ENCODE assay signal across 1 cellular context in the genomic region with DNA sequence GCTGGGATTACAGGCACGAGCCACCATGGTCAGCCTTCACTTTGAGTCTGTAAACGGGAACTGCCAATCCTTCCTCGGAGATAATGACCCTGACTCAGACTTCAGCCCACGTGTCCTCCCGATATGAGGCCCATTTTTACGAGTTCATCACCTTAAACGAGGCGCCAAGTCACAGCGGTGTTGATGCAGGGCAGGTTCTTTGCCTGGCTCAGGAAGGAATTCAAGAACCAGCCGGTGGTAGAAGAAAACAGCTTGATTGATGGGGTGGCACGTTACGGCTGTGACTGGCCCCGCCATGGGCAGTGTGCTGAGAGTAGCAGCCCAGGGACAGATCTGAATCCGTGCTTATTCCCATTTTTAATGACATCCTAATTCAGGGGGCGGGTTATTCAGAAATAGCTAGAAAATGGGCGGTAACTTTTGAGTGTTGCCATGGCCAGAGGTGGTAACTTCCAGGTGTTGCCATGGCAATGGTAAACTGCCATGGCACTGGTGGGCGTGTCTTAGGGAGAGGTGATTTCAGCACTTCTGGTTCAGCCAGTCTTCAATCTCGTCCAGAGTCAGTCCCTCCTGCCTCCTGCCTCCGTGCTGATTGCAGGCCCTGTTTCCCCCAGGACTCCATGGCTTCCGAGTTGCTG.
TF ChIP-seq lines count a peak whose summit lies in the region.

No MANE protein-coding gene starts in this region.

TF ChIP-seq in K562, 482 proteins besides CTCF, POLR2A, EP300 and RAD21 (continued from another document and continues in another):
- TF ChIP-seq, protein P1, sequence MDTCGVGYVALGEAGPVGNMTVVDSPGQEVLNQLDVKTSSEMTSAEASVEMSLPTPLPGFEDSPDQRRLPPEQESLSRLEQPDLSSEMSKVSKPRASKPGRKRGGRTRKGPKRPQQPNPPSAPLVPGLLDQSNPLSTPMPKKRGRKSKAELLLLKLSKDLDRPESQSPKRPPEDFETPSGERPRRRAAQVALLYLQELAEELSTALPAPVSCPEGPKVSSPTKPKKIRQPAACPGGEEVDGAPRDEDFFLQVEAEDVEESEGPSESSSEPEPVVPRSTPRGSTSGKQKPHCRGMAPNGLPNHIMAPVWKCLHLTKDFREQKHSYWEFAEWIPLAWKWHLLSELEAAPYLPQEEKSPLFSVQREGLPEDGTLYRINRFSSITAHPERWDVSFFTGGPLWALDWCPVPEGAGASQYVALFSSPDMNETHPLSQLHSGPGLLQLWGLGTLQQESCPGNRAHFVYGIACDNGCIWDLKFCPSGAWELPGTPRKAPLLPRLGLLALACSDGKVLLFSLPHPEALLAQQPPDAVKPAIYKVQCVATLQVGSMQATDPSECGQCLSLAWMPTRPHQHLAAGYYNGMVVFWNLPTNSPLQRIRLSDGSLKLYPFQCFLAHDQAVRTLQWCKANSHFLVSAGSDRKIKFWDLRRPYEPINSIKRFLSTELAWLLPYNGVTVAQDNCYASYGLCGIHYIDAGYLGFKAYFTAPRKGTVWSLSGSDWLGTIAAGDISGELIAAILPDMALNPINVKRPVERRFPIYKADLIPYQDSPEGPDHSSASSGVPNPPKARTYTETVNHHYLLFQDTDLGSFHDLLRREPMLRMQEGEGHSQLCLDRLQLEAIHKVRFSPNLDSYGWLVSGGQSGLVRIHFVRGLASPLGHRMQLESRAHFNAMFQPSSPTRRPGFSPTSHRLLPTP (IDR thresholded peaks at IDR 0.05; ENCODE audit: borderline replicate concordance, extremely low read depth, insufficient read length), result no peak
- TF ChIP-seq KAT7 (CRISPR knock-in tag; IDR thresholded peaks at IDR 0.05; ENCODE audit: borderline replicate concordance) (no peak), ZNF589 (CRISPR knock-in tag; IDR thresholded peaks at IDR 0.05; ENCODE audit: low read depth) (0 out of 2 replicates have a peak, but pooled peaks have one; percentile 37), EZH2 (IDR thresholded peaks at IDR 0.05; ENCODE audit: borderline replicate concordance, low read depth, low read length) (no peak), SLC30A9 (CRISPR knock-in tag; IDR thresholded peaks at IDR 0.05) (no peak), CTBP1 (IDR thresholded peaks at IDR 0.05; ENCODE audit: borderline replicate concordance) (peak; percentile 44; the same call in 1 of the 2 replicates), HMG20B (CRISPR knock-in tag; IDR thresholded peaks at IDR 0.05) (no peak), HDAC2 (IDR thresholded peaks at IDR 0.05) (no peak), ZBTB34 (CRISPR knock-in tag; IDR thresholded peaks at IDR 0.05) (no peak), FOXP1 (CRISPR knock-in tag; IDR thresholded peaks at IDR 0.05) (0 out of 2 replicates have a peak, but pooled peaks have one; percentile 34), TCF3 (CRISPR knock-in tag; IDR thresholded peaks at IDR 0.05) (peak; percentile 44; the same call in 1 of the 2 replicates), MCM3 (IDR thresholded peaks at IDR 0.05) (no peak), ZNF551 (CRISPR knock-in tag; IDR thresholded peaks at IDR 0.05) (no peak), E2F8 (IDR thresholded peaks at IDR 0.05; ENCODE audit: low read depth, partially characterized antibody) (no peak), ARID2 (IDR thresholded peaks at IDR 0.05) (no peak), ZNF77 (CRISPR knock-in tag; IDR thresholded peaks at IDR 0.05) (no peak), ZNF586 (CRISPR knock-in tag; conservative IDR thresholded peaks at IDR 0.05) (no peak), POLR3G (IDR thresholded peaks at IDR 0.05; ENCODE audit: extremely low read depth, insufficient read length, insufficient replicate concordance) (no peak), CLOCK (CRISPR knock-in tag; IDR thresholded peaks at IDR 0.05; ENCODE audit: borderline replicate concordance) (no peak), MEIS2 (IDR thresholded peaks at IDR 0.05; ENCODE audit: partially characterized antibody) (peak; percentile 17), E2F1 (CRISPR knock-in tag; IDR thresholded peaks at IDR 0.05) (no peak), ATF2 (CRISPR knock-in tag; IDR thresholded peaks at IDR 0.05) (no peak), ZZZ3 (IDR thresholded peaks at IDR 0.05) (no peak), ELK3 (CRISPR knock-in tag; IDR thresholded peaks at IDR 0.05) (no peak)
- TF ChIP-seq, protein P2, sequence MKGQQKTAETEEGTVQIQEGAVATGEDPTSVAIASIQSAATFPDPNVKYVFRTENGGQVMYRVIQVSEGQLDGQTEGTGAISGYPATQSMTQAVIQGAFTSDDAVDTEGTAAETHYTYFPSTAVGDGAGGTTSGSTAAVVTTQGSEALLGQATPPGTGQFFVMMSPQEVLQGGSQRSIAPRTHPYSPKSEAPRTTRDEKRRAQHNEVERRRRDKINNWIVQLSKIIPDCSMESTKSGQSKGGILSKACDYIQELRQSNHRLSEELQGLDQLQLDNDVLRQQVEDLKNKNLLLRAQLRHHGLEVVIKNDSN (CRISPR knock-in tag; IDR thresholded peaks at IDR 0.05), result peak; percentile 91
- TF ChIP-seq, protein P3, sequence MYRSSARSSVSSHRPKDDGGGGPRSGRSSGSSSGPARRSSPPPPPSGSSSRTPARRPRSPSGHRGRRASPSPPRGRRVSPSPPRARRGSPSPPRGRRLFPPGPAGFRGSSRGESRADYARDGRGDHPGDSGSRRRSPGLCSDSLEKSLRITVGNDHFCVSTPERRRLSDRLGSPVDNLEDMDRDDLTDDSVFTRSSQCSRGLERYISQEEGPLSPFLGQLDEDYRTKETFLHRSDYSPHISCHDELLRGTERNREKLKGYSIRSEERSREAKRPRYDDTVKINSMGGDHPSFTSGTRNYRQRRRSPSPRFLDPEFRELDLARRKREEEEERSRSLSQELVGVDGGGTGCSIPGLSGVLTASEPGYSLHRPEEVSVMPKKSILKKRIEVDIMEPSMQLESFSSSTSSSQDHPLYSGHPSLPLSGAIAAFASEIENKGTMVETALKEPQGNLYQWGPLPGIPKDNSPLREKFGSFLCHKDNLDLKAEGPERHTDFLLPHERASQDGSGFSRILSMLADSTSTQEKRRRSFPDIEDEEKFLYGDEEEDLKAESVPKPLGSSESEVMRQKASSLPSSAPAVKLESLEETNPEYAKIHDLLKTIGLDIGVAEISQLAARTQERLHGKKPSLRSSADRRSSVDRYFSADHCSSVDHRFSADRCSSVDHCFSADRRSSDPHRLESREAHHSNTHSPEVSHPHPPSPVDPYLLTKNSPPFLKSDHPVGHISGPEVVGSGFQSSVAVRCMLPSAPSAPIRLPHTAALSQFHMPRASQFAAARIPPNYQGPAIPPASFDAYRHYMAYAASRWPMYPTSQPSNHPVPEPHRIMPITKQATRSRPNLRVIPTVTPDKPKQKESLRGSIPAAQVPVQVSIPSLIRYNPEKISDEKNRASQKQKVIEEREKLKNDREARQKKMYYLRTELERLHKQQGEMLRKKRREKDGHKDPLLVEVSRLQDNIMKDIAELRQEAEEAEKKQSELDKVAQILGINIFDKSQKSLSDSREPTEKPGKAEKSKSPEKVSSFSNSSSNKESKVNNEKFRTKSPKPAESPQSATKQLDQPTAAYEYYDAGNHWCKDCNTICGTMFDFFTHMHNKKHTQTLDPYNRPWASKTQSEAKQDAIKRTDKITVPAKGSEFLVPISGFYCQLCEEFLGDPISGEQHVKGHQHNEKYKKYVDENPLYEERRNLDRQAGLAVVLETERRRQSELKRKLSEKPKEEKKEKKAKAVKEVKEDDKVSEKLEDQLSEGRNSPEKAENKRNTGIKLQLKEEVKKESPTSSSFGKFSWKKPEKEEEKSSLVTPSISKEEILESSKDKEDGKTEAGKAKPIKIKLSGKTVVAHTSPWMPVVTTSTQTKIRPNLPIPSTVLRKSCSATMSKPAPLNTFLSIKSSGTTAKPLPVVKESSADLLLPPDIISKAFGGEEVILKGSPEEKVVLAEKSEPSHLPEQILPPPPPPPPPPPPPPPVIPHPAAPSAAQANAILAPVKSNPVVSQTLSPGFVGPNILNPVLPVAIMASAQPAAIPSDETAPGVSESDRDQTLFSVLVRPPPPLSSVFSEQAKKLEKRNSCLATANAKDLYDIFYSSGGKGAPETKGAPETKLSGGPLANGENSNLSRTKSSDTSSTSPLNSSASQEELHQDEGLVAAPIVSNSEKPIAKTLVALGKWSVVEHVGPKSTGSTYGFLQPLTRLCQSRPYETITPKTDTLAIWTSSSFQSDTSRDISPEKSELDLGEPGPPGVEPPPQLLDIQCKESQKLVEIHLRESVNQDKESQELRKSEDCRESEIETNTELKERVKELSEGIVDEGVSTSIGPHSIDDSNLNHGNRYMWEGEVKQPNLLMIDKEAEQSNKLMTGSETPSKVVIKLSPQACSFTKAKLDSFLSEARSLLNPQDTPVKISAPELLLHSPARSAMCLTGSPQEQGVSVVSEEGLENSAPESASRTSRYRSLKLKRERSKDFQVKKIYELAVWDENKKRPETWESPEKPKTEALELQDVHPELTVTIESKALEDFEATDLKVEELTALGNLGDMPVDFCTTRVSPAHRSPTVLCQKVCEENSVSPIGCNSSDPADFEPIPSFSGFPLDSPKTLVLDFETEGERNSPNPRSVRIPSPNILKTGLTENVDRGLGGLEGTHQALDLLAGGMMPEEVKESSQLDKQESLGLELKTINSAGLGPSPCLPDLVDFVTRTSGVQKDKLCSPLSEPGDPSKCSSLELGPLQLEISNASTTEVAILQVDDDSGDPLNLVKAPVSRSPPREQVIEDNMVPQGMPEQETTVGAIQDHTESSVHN (IDR thresholded peaks at IDR 0.05; ENCODE audit: borderline replicate concordance in 1 of 2, low read depth in 1 of 2), result no peak
